Comparison of ENCODE assay signal across 19 cellular contexts in the genomic region with DNA sequence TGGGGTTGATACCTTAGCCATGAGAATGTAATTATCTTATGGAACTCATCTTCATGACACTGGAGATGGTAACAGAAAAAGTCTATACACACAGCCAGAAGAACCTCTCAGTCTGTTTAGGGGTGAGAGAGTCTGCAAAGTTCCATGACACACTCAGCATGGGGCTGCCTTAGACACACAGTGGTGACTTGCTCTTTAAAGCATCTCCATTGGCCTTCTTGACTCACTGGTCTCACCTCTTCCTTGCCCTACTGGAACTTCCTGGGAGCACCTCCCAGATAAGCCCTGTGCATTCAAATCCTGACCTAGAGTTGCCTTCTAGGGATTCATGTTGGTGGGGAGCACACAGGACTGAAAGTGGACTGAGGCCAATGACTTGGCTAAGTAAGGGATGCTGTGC. TPM values are rescaled to one million over a fixed set of nuclear protein-coding genes. Genes with fewer than 3 reads are reported as not detected.
DNase-seq lines count a peak whose midpoint lies in the region; ATAC-seq, FAIRE-seq and TF ChIP-seq lines count a peak whose summit lies in the region.
"Had no signal": no experiment of that assay in that cellular context is flagged by ENCODE, and none has a peak within 500 bp of the region (broad histone marks: within the 10 kb centered on the region; RNA-seq: fewer than 3 reads in every experiment).

No MANE protein-coding gene starts in this region.

- H4K20me1 ChIP-seq in GM23338 (replicated peaks; ENCODE audit: insufficient read depth) (peaks cover 7% of the 10 kb centered on the region; the same call in 1 of the 2 replicates), keratinocyte (ENCODE audit: control insufficient read depth, extremely low read depth, insufficient read depth, low read length) (no peaks in the 10 kb centered on the region), SK-N-SH (ENCODE audit: insufficient read depth) (peaks cover 2% of the 10 kb centered on the region; the same call in 1 of the 2 replicates)

- H3K79me2 ChIP-seq in GM23338 (replicated peaks; ENCODE audit: insufficient read depth) (peaks cover 98% of the 10 kb centered on the region), keratinocyte (ENCODE audit: control insufficient read depth, insufficient read depth, low read length) (peaks cover 40% of the 10 kb centered on the region), SK-N-SH (ENCODE audit: insufficient read depth) (peaks cover 96% of the 10 kb centered on the region)

- H3K9me2 ChIP-seq in GM23338 (ENCODE audit: insufficient read depth), result peaks cover 9% of the 10 kb centered on the region; the same call in 1 of the 2 replicates
- H3K9me2 ChIP-seq in SK-N-SH, result no peaks in the 10 kb centered on the region

- H3K4me3 ChIP-seq in GM23338 (no peak overlapping the region), RWPE2 (ENCODE audit: severe bottlenecking) (no peak overlapping the region), keratinocyte (ENCODE audit: control insufficient read depth in 2 of 3, extremely low read depth in 1 of 3, insufficient read depth in 2 of 3, low read depth in 1 of 3, low read length in 3 of 3) (no peak overlapping the region), SK-N-SH (ENCODE audit: low read depth in 2 of 2, low read length in 1 of 2) (no peak overlapping the region)

- H3K4me1 Mint-ChIP-seq in GM23338, result peaks cover 21% of the 10 kb centered on the region
- no peaks in the 10 kb centered on the region for H3K4me1 Mint-ChIP-seq in stimulated activated memory B cell treated with anti-CD40 and anti-IgM and Interleukin-4, amounts not matched to agents 10 μg/mL and 1 μg/mL and 100 μg/mL, for 72 hours

- peaks cover 2% of the 10 kb centered on the region for H3K9me1 ChIP-seq in keratinocyte (ENCODE audit: control insufficient read depth, extremely low read depth, insufficient read depth, low read length)

- TF ChIP-seq CTCF in GM23338 (conservative IDR thresholded peaks at IDR 0.05; ENCODE audit: low read depth in 2 of 2), result no peak
- TF ChIP-seq CTCF in RWPE2 (IDR thresholded peaks at IDR 0.05; ENCODE audit: poor library complexity, severe bottlenecking), result no peak
- no peak for TF ChIP-seq CTCF in keratinocyte (optimal IDR thresholded peaks at IDR 0.05 in 1 of 3, IDR thresholded peaks at IDR 0.05 in 1 of 3, conservative IDR thresholded peaks at IDR 0.05 in 1 of 3; ENCODE audit: extremely low read depth in 1 of 3, insufficient read depth in 2 of 3, low read length in 3 of 3)
- no peak for TF ChIP-seq CTCF in SK-N-SH (IDR thresholded peaks at IDR 0.05)

- ATAC-seq in GM23338 (no peak), RWPE2 (ENCODE audit: low read depth) (peak; percentile 17; the same call in 1 of the 3 replicates), GM19455 (IDR thresholded peaks at IDR 0.05; ENCODE audit: unreplicated experiment) (no peak)
- peak; percentile 20 for ATAC-seq in stimulated activated memory B cell treated with anti-CD40 and anti-IgM and Interleukin-4, amounts not matched to agents 10 μg/mL and 1 μg/mL and 100 μg/mL, for 72 hours

- no peaks in the 10 kb centered on the region for H3K36me3 ChIP-seq in GM23338 (ENCODE audit: insufficient read depth)
- no peaks in the 10 kb centered on the region for H3K36me3 ChIP-seq in RWPE2 (ENCODE audit: low read depth)
- no peaks in the 10 kb centered on the region for H3K36me3 ChIP-seq in keratinocyte (ENCODE audit: control insufficient read depth in 2 of 2, extremely low read depth in 1 of 2, insufficient read depth in 2 of 2, low read length in 2 of 2)
- H3K36me3 ChIP-seq in SK-N-SH (replicated peaks in 1 of 2; ENCODE audit: control insufficient read depth in 1 of 2, insufficient read depth in 2 of 2, low read length in 1 of 2), result no peaks in the 10 kb centered on the region

- peaks cover 5% of the 10 kb centered on the region for H3K27me3 Mint-ChIP-seq in GM23338 (ENCODE audit: insufficient read depth, low read depth, poor library complexity)
- H3K27me3 Mint-ChIP-seq in stimulated activated memory B cell treated with anti-CD40 and anti-IgM and Interleukin-4, amounts not matched to agents 10 μg/mL and 1 μg/mL and 100 μg/mL, for 72 hours, result no peaks in the 10 kb centered on the region

- H3K9ac ChIP-seq in keratinocyte (ENCODE audit: control insufficient read depth, extremely low read depth, insufficient read depth, low read length) (no peak overlapping the region), SK-N-SH (no peak overlapping the region)

- TF ChIP-seq EP300 in SK-N-SH (IDR thresholded peaks at IDR 0.05; ENCODE audit: borderline replicate concordance in 1 of 2, low read depth in 1 of 2, low read length in 1 of 2), result no peak

- H3K4me1 ChIP-seq in GM23338 (ENCODE audit: insufficient read depth) (peaks cover 20% of the 10 kb centered on the region), RWPE2 (ENCODE audit: insufficient read depth, poor library complexity, severe bottlenecking) (no peaks in the 10 kb centered on the region), keratinocyte (ENCODE audit: control insufficient read depth, extremely low read depth, insufficient read depth, low read length) (peaks cover 18% of the 10 kb centered on the region), SK-N-SH (ENCODE audit: control insufficient read depth in 1 of 2, insufficient read depth in 2 of 2, low read depth in 1 of 2, low read length in 1 of 2) (no peaks in the 10 kb centered on the region; a peak in 2 of 4 replicates)

- H3F3A ChIP-seq in GM23338 (replicated peaks; ENCODE audit: low read depth) (no peaks in the 10 kb centered on the region), SK-N-SH (replicated peaks; ENCODE audit: insufficient read depth) (no peaks in the 10 kb centered on the region)

- H3K9me3 ChIP-seq in RWPE2 (ENCODE audit: severe bottlenecking) (no peaks in the 10 kb centered on the region), keratinocyte (ENCODE audit: control insufficient read depth, low read depth, low read length) (no peaks in the 10 kb centered on the region), SK-N-SH (no peaks in the 10 kb centered on the region)

- peak overlapping the region; percentile 12; the same call in 1 of the 2 replicates for H3K27ac Mint-ChIP-seq in GM23338
- no peak overlapping the region for H3K27ac Mint-ChIP-seq in stimulated activated memory B cell treated with anti-CD40 and anti-IgM and Interleukin-4, amounts not matched to agents 10 μg/mL and 1 μg/mL and 100 μg/mL, for 72 hours

- H2AFZ ChIP-seq in GM23338, result no peak overlapping the region
- no peak overlapping the region for H2AFZ ChIP-seq in keratinocyte (ENCODE audit: control insufficient read depth, low read length)
- H2AFZ ChIP-seq in SK-N-SH (ENCODE audit: low read depth), result no peak overlapping the region

- TF ChIP-seq RAD21 in SK-N-SH (IDR thresholded peaks at IDR 0.05; ENCODE audit: low read length), result no peak

- no peak for DNase-seq in GM23338 (ENCODE audit: low spot score)
- no peak for DNase-seq in RWPE2 (ENCODE audit: low spot score)
- DNase-seq in keratinocyte (ENCODE audit: low read depth, low spot score), result no peak
- DNase-seq in activated CD8-positive, alpha-beta memory T cell treated with anti-CD3 and anti-CD28 coated beads, Interleukin-2, amount 50 U/mL, for 48 hours, result no peak
- DNase-seq in SK-N-SH, result no peak
- DNase-seq: ACHN, AML-193, GOT3, NCI-H1417 treated with DMSO at 0.1 percent for 48 hours, NCI-H187 treated with DMSO at 0.1 percent for 48 hours, NCI-H226, NCI-H524, NCI-H82, OCI-M1, SIG-M5 had no signal

- no peak overlapping the region for H3K4me2 ChIP-seq in GM23338
- H3K4me2 ChIP-seq in keratinocyte (ENCODE audit: control insufficient read depth, extremely low read depth, insufficient read depth, low read depth, low read length), result no peak overlapping the region
- no peak overlapping the region; the same call in 1 of the 2 replicates for H3K4me2 ChIP-seq in SK-N-SH

- H3K36me3 Mint-ChIP-seq in GM23338 (ENCODE audit: low read depth), result no peaks in the 10 kb centered on the region
- no peaks in the 10 kb centered on the region for H3K36me3 Mint-ChIP-seq in stimulated activated memory B cell treated with anti-CD40 and anti-IgM and Interleukin-4, amounts not matched to agents 10 μg/mL and 1 μg/mL and 100 μg/mL, for 72 hours

- CTCF ChIA-PET in SK-N-SH (lab: Yijun Ruan, JAX), result no interaction called here

- H3K9me3 Mint-ChIP-seq in GM23338, result no peaks in the 10 kb centered on the region; the same call in 2 of the 3 replicates
- H3K9me3 Mint-ChIP-seq in stimulated activated memory B cell treated with anti-CD40 and anti-IgM and Interleukin-4, amounts not matched to agents 10 μg/mL and 1 μg/mL and 100 μg/mL, for 72 hours, result peaks cover 3% of the 10 kb centered on the region

- POLR2A ChIA-PET in SK-N-SH (lab: Yijun Ruan, JAX), result no interaction called here

- FAIRE-seq in keratinocyte (lab: Jason Lieb, UNC), result peak; percentile 55
- FAIRE-seq: D721Med had no signal

- dilution Hi-C loops in keratinocyte (cut with MboI; ENCODE audit: extremely low pct_ligation_motif_present, low sequenced_read_pairs), result no loop called here

- H3K4me3 Mint-ChIP-seq in GM23338, result no peak overlapping the region
- no peak overlapping the region for H3K4me3 Mint-ChIP-seq in stimulated activated memory B cell treated with anti-CD40 and anti-IgM and Interleukin-4, amounts not matched to agents 10 μg/mL and 1 μg/mL and 100 μg/mL, for 72 hours

- H3K27me3 ChIP-seq in GM23338 (ENCODE audit: insufficient read depth), result no peaks in the 10 kb centered on the region
- H3K27me3 ChIP-seq in RWPE2 (ENCODE audit: insufficient read depth, poor library complexity, severe bottlenecking), result no peaks in the 10 kb centered on the region
- no peaks in the 10 kb centered on the region for H3K27me3 ChIP-seq in keratinocyte (ENCODE audit: control insufficient read depth, extremely low read depth, insufficient read depth, low read length)
- H3K27me3 ChIP-seq in SK-N-SH (ENCODE audit: insufficient read depth), result no peaks in the 10 kb centered on the region

- H3K27ac ChIP-seq in GM23338 (ENCODE audit: low read depth), result no peak overlapping the region
- no peak overlapping the region for H3K27ac ChIP-seq in RWPE2 (ENCODE audit: poor library complexity, severe bottlenecking)
- no peak overlapping the region for H3K27ac ChIP-seq in keratinocyte (ENCODE audit: control insufficient read depth, insufficient read depth, low read length)
- H3K27ac ChIP-seq in SK-N-SH (ENCODE audit: low read depth in 2 of 2, low read length in 1 of 2), result no peak overlapping the region
- H3K27ac ChIP-seq: C4-2B had no signal

RNA-seq across cellular contexts. Expression of gene MAGI1, which starts 9.3 kb away (rescaled TPM):
- 63.8 and 71.2 TPM in 2 replicates for total RNA-seq in GM23338 (2014; rRNA removed; shearing (Covaris generic))
- polyA plus RNA-seq in GM23338 (2016; fragmentation: Nextera tagmentation; extraction: Ambion mirVana) (23.8 and 27.4 TPM in 2 replicates), keratinocyte (8.0 to 11.2 TPM (median 10.9 TPM) in 3 replicates), SK-N-SH (2012; rRNA removed) (10.3 and 11.1 TPM in 2 replicates)
- polyA plus RNA-seq in keratinocyte (2011; ENCODE audit: low read depth), result 4.3 TPM
- 8.1 and 13.1 TPM in 2 replicates for polyA plus RNA-seq in keratinocyte (2011; cell fraction: cytosol; rRNA removed)
- 23.1 and 23.6 TPM in 2 replicates for polyA plus RNA-seq in keratinocyte (2011; cell fraction: nucleus; rRNA removed)
- polyA plus RNA-seq in keratinocyte (2012; ENCODE audit: low replicate concordance), result 4.1 and 10.0 TPM in 2 replicates
- 16.3 to 30.6 TPM (median 20.1 TPM) in 3 replicates for polyA minus RNA-seq in keratinocyte
- 11.1 TPM for polyA minus RNA-seq in keratinocyte (2011; cell fraction: cytosol; rRNA and poly(A)+ RNA removed)
- polyA minus RNA-seq in keratinocyte (2011; cell fraction: nucleus; rRNA and poly(A)+ RNA removed), result 23.2 and 46.6 TPM in 2 replicates
- 7.0 and 8.2 TPM in 2 replicates for polyA plus RNA-seq in SK-N-SH (2012; cell fraction: cytosol; rRNA removed)
- polyA plus RNA-seq in SK-N-SH (2012; cell fraction: nucleus; rRNA removed), result 21.6 and 25.4 TPM in 2 replicates

Comparison
In these comparisons a context has a peak if more than half of its experiments do, and no peak if none do; other contexts are left out.
1. ATAC-seq: peak in RWPE2 (single experiment) and stimulated activated memory B cell treated with anti-CD40 and anti-IgM and Interleukin-4, amounts not matched to agents 10 μg/mL and 1 μg/mL and 100 μg/mL, for 72 hours (single experiment); none in GM23338 (single experiment) and GM19455 (single experiment).